17 cellular contexts compared by ENCODE assay signal in genomic region chr17:73323622-73324455, GRCh38. TPM values are rescaled to one million over a fixed set of nuclear protein-coding genes. Genes with fewer than 3 reads are reported as not detected.
A peak's percentile ranks its signal among the peaks of the same experiment; 100 is the strongest.
DNase-seq lines count a peak whose midpoint lies in the region; ATAC-seq and TF ChIP-seq lines count a peak whose summit lies in the region.
"Had no signal": no experiment of that assay in that cellular context is flagged by ENCODE, and none has a peak within 500 bp of the region (broad histone marks: within the 10 kb centered on the region; RNA-seq: fewer than 3 reads in every experiment).

No MANE protein-coding gene starts in this region.

- H3K27me3 Mint-ChIP-seq in natural killer cell (ENCODE audit: low read depth in 2 of 2), result peaks cover 0 to 5% of the 10 kb centered on the region in 2 donors

- peaks cover 0 to 32% (median 8%) of the 10 kb centered on the region in 4 donors for H3K4me1 ChIP-seq in tibial nerve

- no peaks in the 10 kb centered on the region for H3K36me3 ChIP-seq in tibial nerve

- no peak overlapping the region for H3K27ac Mint-ChIP-seq in natural killer cell

- no peak for ATAC-seq in natural killer cell
- ATAC-seq: Panc1 had no signal

- H3K9me3 Mint-ChIP-seq in natural killer cell, result no peaks in the 10 kb centered on the region
- H3K9me3 Mint-ChIP-seq: central memory CD8-positive, alpha-beta T cell had no signal

- no peaks in the 10 kb centered on the region for H3K36me3 Mint-ChIP-seq in natural killer cell

- WGBS in tibial nerve, 2 donors, result 54 to 57% methylated on average over 11 to 12 of the region's 12 CpGs

- no peak overlapping the region for H3K4me3 Mint-ChIP-seq in natural killer cell
- H3K4me3 Mint-ChIP-seq: central memory CD8-positive, alpha-beta T cell had no signal

- H3K27me3 ChIP-seq in tibial nerve, result no peaks in the 10 kb centered on the region
- H3K27me3 ChIP-seq: testis had no signal

- H3K4me1 Mint-ChIP-seq in natural killer cell, result no peaks in the 10 kb centered on the region
- H3K4me1 Mint-ChIP-seq: central memory CD8-positive, alpha-beta T cell had no signal

- no peak for TF ChIP-seq EP300 in tibial nerve (IDR thresholded peaks at IDR 0.05)

- peaks cover 0 to 3% (median 0%) of the 10 kb centered on the region in 4 donors for H3K9me3 ChIP-seq in tibial nerve
- H3K9me3 ChIP-seq: testis had no signal

- DNase-seq in DMS 273 (lab: John Stamatoyannopoulos, UW; ENCODE audit: unreplicated experiment), result peak; percentile 19
- no peak for DNase-seq in DMS 273 treated with DMSO at 0.1 percent for 48 hours (lab: John Stamatoyannopoulos, UW)
- DNase-seq in choroid plexus epithelial cell (ENCODE audit: low read depth), result peak; percentile 53
- peak; percentile 86 for DNase-seq in islet precursor cell
- peak; percentile 46 to 60 for DNase-seq in tibial nerve (ENCODE audit: low spot score in 2 of 2)
- no peak for DNase-seq in SKM-1 (lab: John Stamatoyannopoulos, UW; ENCODE audit: unreplicated experiment)
- no peak for DNase-seq in head of caudate nucleus
- DNase-seq in natural killer cell, result no peak
- DNase-seq: activated CD8-positive, alpha-beta memory T cell treated with anti-CD3 and anti-CD28 coated beads for 24 hours; activated naive CD4-positive, alpha-beta T cell; kidney; NCI-H1048; NCI-H446 treated with DMSO at 0.1 percent for 48 hours; testis had no signal

- H3K4me3 ChIP-seq in choroid plexus epithelial cell (ENCODE audit: low read depth, low read length) (no peak overlapping the region), tibial nerve (no peak overlapping the region)
- H3K4me3 ChIP-seq: testis had no signal

- TF ChIP-seq POLR2A in tibial nerve (IDR thresholded peaks at IDR 0.05), result no peak

- intact Hi-C loops in head of caudate nucleus (cut with DNase I), result no loop called here
- intact Hi-C loops in natural killer cell (cut with micrococcal nuclease), result no loop called here

- TF ChIP-seq CTCF in choroid plexus epithelial cell (conservative IDR thresholded peaks at IDR 0.05; ENCODE audit: low read depth, low read length), result no peak
- TF ChIP-seq CTCF in tibial nerve (IDR thresholded peaks at IDR 0.05), result no peak
- TF ChIP-seq CTCF in natural killer cell (IDR thresholded peaks at IDR 0.05), result no peak

- H3K27ac ChIP-seq in tibial nerve, result peak overlapping the region in 3 of 4 donors; percentile 19 to 49 (median 46)
- H3K27ac ChIP-seq: 22Rv1, testis had no signal

RNA-seq across cellular contexts. Expression of gene CDC42EP4, which starts 12.0 kb away (rescaled TPM):
- total RNA-seq in tibial nerve (100 to 1,000 TPM in 3 of 4 donors, 10 to 100 TPM in 1; 93.3 to 121 (median 117) TPM), natural killer cell (1 to 10 TPM; 2.5 to 9.6 (median 4.4) TPM)

Comparison
In these comparisons a context has a peak if more than half of its experiments do, and no peak if none do; other contexts are left out.
1. DNase-seq: peak in DMS 273 (single experiment), choroid plexus epithelial cell (single experiment), islet precursor cell (single experiment) and tibial nerve (2 of 2); none in DMS 273 treated with DMSO at 0.1 percent for 48 hours (single experiment), SKM-1 (single experiment), head of caudate nucleus (0 of 42) and natural killer cell (single experiment).
2. RNA of gene CDC42EP4, which starts 12.0 kb away (total RNA-seq): 93.3 to 121 TPM in tibial nerve; 2.5 to 9.6 TPM in natural killer cell; every median in the first group is over 4 times any median in the second.